In the genomic region with DNA sequence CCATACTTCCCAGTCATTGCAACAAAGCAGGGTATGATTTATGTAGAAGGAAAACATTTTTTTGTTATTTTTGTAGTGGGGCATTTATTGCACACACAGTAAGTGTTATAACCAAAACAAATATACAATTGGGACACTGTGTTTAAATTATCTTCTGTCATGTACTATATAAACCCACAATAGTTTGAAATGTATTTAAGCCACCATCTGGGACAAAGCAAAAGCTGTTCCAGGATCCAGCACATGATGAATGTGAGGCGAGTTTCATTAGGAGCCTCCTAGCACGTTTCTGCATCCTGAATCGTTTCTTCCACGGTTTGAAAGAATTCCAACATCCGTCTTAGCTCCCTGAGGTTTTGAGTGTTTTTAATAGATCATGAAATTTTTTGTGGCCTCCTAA, we compare ENCODE assay signal across 28 cellular contexts.
"Had no signal": no experiment of that assay in that cellular context is flagged by ENCODE, and none has a peak within 500 bp of the region (broad histone marks: within the 10 kb centered on the region; RNA-seq: fewer than 3 reads in every experiment).

No MANE protein-coding gene starts in this region.

- ATAC-seq: activated CD4-positive, alpha-beta T cell treated with anti-CD3 and anti-CD28 coated beads for 36 hours; activated CD8-positive, alpha-beta memory T cell treated with anti-CD3 and anti-CD28 coated beads, Interleukin-2, amount 10 ng/mL, durations not matched to agents 7 days and 5 days; activated CD8-positive, alpha-beta T cell treated with anti-CD3 and anti-CD28 coated beads, Interleukin-2, amount 10 ng/mL, durations not matched to agents 7 days and 5 days; activated naive CD8-positive, alpha-beta T cell treated with anti-CD3 and anti-CD28 coated beads, Interleukin-2, amount 50 U/mL, for 24 hours; body of pancreas had no signal

- H3K27me3 ChIP-seq: adrenal gland, body of pancreas, colonic mucosa, esophagus squamous epithelium had no signal

- DNase-seq: activated CD4-positive, alpha-beta memory T cell treated with anti-CD3 and anti-CD28 coated beads for 36 hours; activated CD4-positive, alpha-beta T cell treated with anti-CD3 and anti-CD28 coated beads for 36 hours; activated CD4-positive, alpha-beta T cell treated with anti-CD3 and anti-CD28 coated beads, Interleukin-2, amount 10 ng/mL, durations not matched to agents 24 days and 14 days; activated CD4-positive, CD25-positive, alpha-beta regulatory T cell; activated CD4-positive, CD25-positive, alpha-beta regulatory T cell treated with anti-CD3 and anti-CD28 coated beads, Interleukin-2, amount 50 U/mL, for 72 hours; activated CD8-positive, alpha-beta memory T cell treated with anti-CD3 and anti-CD28 coated beads, Interleukin-2, amount 10 ng/mL, durations not matched to agents 7 days and 5 days; activated CD8-positive, alpha-beta memory T cell treated with anti-CD3 and anti-CD28 coated beads, Interleukin-2, amount 50 U/mL, for 4 hours; activated CD8-positive, alpha-beta T cell treated with anti-CD3 and anti-CD28 coated beads, Interleukin-2, amount 10 ng/mL, durations not matched to agents 7 days and 5 days; activated effector memory CD4-positive, alpha-beta T cell treated with anti-CD3 and anti-CD28 coated beads, Interleukin-2, amount 50 U/mL, for 16 hours; activated naive CD4-positive, alpha-beta T cell treated with anti-CD3 and anti-CD28 coated beads for 36 hours; activated naive CD8-positive, alpha-beta T cell treated with anti-CD3 and anti-CD28 coated beads for 36 hours; activated naive CD8-positive, alpha-beta T cell treated with anti-CD3 and anti-CD28 coated beads, Interleukin-2, amount 50 U/mL, for 24 hours; activated T-cell treated with anti-CD3 and anti-CD28 coated beads, Interleukin-2, amount 50 U/mL, for 1 hour; activated T-cell treated with anti-CD3 and anti-CD28 coated beads, Interleukin-2, amount 50 U/mL, for 48 hours; adrenal gland; amygdala; aorta; body of pancreas; caudate nucleus; colonic mucosa; effector CD8-positive, alpha-beta T cell; esophagus squamous epithelium; head of caudate nucleus; T-helper 2 cell had no signal

- H3K36me3 Mint-ChIP-seq: activated CD4-positive, alpha-beta memory T cell treated with anti-CD3 and anti-CD28 coated beads for 36 hours; activated CD8-positive, alpha-beta memory T cell treated with anti-CD3 and anti-CD28 coated beads, Interleukin-2, amount 10 ng/mL, durations not matched to agents 7 days and 5 days; activated naive CD4-positive, alpha-beta T cell treated with anti-CD3 and anti-CD28 coated beads, Interleukin-2, amount 50 U/mL, for 24 hours; activated naive CD8-positive, alpha-beta T cell treated with anti-CD3 and anti-CD28 coated beads for 36 hours had no signal

- H3K27ac ChIP-seq: adrenal gland, body of pancreas, colonic mucosa, epithelial cell of prostate, esophagus squamous epithelium had no signal

- H3K36me3 ChIP-seq: adrenal gland, colonic mucosa, esophagus squamous epithelium had no signal

- H3K9me3 ChIP-seq: adrenal gland, body of pancreas, colonic mucosa, esophagus squamous epithelium had no signal

- H3K9me3 Mint-ChIP-seq: activated CD4-positive, alpha-beta T cell treated with anti-CD3 and anti-CD28 coated beads, Interleukin-2, amount 10 ng/mL, durations not matched to agents 24 days and 14 days; activated naive CD4-positive, alpha-beta T cell treated with anti-CD3 and anti-CD28 coated beads, Interleukin-2, amount 50 U/mL, for 24 hours; activated naive CD8-positive, alpha-beta T cell treated with anti-CD3 and anti-CD28 coated beads, Interleukin-2, amount 50 U/mL, for 24 hours; activated T-helper 1 cell treated with anti-CD3 and anti-CD28 coated beads, Interleukin-12 subunit alpha, Interleukin-12 subunit beta, Interleukin-2, Interleukin-4 antibody, amounts not matched to agents 30 ng/mL and 10 ng/mL and 1 ng/mL, durations not matched to agents 14 hours and 24 hours and 36 hours; activated T-helper 2 cell treated with anti-CD3 and anti-CD28 coated beads, Interferon-gamma antibody, Interleukin-2, Interleukin-4, amounts not matched to agents 10 μg/mL and 5 μg/mL and 100 μg/mL, durations not matched to agents 14 hours and 24 hours and 36 hours had no signal

- H3K27me3 Mint-ChIP-seq: activated CD4-positive, alpha-beta memory T cell treated with anti-CD3 and anti-CD28 coated beads for 36 hours; activated CD8-positive, alpha-beta memory T cell treated with anti-CD3 and anti-CD28 coated beads, Interleukin-2, amount 10 ng/mL, durations not matched to agents 7 days and 5 days; activated naive CD8-positive, alpha-beta T cell treated with anti-CD3 and anti-CD28 coated beads for 36 hours had no signal

- H3K4me1 Mint-ChIP-seq: activated CD4-positive, alpha-beta T cell treated with anti-CD3 and anti-CD28 coated beads for 36 hours; activated CD4-positive, alpha-beta T cell treated with anti-CD3 and anti-CD28 coated beads, Interleukin-2, amount 10 ng/mL, durations not matched to agents 24 days and 14 days; activated CD8-positive, alpha-beta memory T cell treated with anti-CD3 and anti-CD28 coated beads, Interleukin-2, amount 10 ng/mL, durations not matched to agents 7 days and 5 days; activated naive CD4-positive, alpha-beta T cell treated with anti-CD3 and anti-CD28 coated beads, Interleukin-2, amount 50 U/mL, for 24 hours; activated naive CD8-positive, alpha-beta T cell treated with anti-CD3 and anti-CD28 coated beads for 36 hours; activated naive CD8-positive, alpha-beta T cell treated with anti-CD3 and anti-CD28 coated beads, Interleukin-2, amount 50 U/mL, for 24 hours had no signal

- H3K27ac Mint-ChIP-seq: activated CD4-positive, alpha-beta memory T cell treated with anti-CD3 and anti-CD28 coated beads for 36 hours; activated CD4-positive, alpha-beta T cell treated with anti-CD3 and anti-CD28 coated beads for 36 hours; activated CD4-positive, alpha-beta T cell treated with anti-CD3 and anti-CD28 coated beads, Interleukin-2, amount 10 ng/mL, durations not matched to agents 24 days and 14 days; activated CD8-positive, alpha-beta memory T cell treated with anti-CD3 and anti-CD28 coated beads, Interleukin-2, amount 10 ng/mL, durations not matched to agents 7 days and 5 days; activated CD8-positive, alpha-beta T cell treated with anti-CD3 and anti-CD28 coated beads, Interleukin-2, amount 10 ng/mL, durations not matched to agents 7 days and 5 days; activated naive CD4-positive, alpha-beta T cell treated with anti-CD3 and anti-CD28 coated beads for 36 hours; activated naive CD4-positive, alpha-beta T cell treated with anti-CD3 and anti-CD28 coated beads, Interleukin-2, amount 50 U/mL, for 24 hours; activated naive CD8-positive, alpha-beta T cell treated with anti-CD3 and anti-CD28 coated beads for 36 hours; activated naive CD8-positive, alpha-beta T cell treated with anti-CD3 and anti-CD28 coated beads, Interleukin-2, amount 50 U/mL, for 24 hours; activated T-helper 1 cell treated with anti-CD3 and anti-CD28 coated beads, Interleukin-12 subunit alpha, Interleukin-12 subunit beta, Interleukin-2, Interleukin-4 antibody, amounts not matched to agents 30 ng/mL and 10 ng/mL and 1 ng/mL, durations not matched to agents 14 hours and 24 hours and 36 hours; activated T-helper 2 cell treated with anti-CD3 and anti-CD28 coated beads, Interferon-gamma antibody, Interleukin-2, Interleukin-4, amounts not matched to agents 10 μg/mL and 5 μg/mL and 100 μg/mL, durations not matched to agents 14 hours and 24 hours and 36 hours had no signal

- H3K4me1 ChIP-seq: adrenal gland, body of pancreas, colonic mucosa, esophagus squamous epithelium had no signal

- H3K4me3 Mint-ChIP-seq: activated CD4-positive, alpha-beta memory T cell treated with anti-CD3 and anti-CD28 coated beads for 36 hours; activated CD4-positive, alpha-beta T cell treated with anti-CD3 and anti-CD28 coated beads for 36 hours; activated CD4-positive, alpha-beta T cell treated with anti-CD3 and anti-CD28 coated beads, Interleukin-2, amount 10 ng/mL, durations not matched to agents 24 days and 14 days; activated CD8-positive, alpha-beta memory T cell treated with anti-CD3 and anti-CD28 coated beads, Interleukin-2, amount 10 ng/mL, durations not matched to agents 7 days and 5 days; activated CD8-positive, alpha-beta T cell treated with anti-CD3 and anti-CD28 coated beads, Interleukin-2, amount 10 ng/mL, durations not matched to agents 7 days and 5 days; activated naive CD4-positive, alpha-beta T cell treated with anti-CD3 and anti-CD28 coated beads for 36 hours; activated naive CD4-positive, alpha-beta T cell treated with anti-CD3 and anti-CD28 coated beads, Interleukin-2, amount 50 U/mL, for 24 hours; activated naive CD8-positive, alpha-beta T cell treated with anti-CD3 and anti-CD28 coated beads for 36 hours; activated naive CD8-positive, alpha-beta T cell treated with anti-CD3 and anti-CD28 coated beads, Interleukin-2, amount 50 U/mL, for 24 hours; activated T-helper 1 cell treated with anti-CD3 and anti-CD28 coated beads, Interleukin-12 subunit alpha, Interleukin-12 subunit beta, Interleukin-2, Interleukin-4 antibody, amounts not matched to agents 30 ng/mL and 10 ng/mL and 1 ng/mL, durations not matched to agents 14 hours and 24 hours and 36 hours had no signal

- H3K4me3 ChIP-seq: adrenal gland, body of pancreas, colonic mucosa, esophagus squamous epithelium had no signal
